In the genomic region with DNA sequence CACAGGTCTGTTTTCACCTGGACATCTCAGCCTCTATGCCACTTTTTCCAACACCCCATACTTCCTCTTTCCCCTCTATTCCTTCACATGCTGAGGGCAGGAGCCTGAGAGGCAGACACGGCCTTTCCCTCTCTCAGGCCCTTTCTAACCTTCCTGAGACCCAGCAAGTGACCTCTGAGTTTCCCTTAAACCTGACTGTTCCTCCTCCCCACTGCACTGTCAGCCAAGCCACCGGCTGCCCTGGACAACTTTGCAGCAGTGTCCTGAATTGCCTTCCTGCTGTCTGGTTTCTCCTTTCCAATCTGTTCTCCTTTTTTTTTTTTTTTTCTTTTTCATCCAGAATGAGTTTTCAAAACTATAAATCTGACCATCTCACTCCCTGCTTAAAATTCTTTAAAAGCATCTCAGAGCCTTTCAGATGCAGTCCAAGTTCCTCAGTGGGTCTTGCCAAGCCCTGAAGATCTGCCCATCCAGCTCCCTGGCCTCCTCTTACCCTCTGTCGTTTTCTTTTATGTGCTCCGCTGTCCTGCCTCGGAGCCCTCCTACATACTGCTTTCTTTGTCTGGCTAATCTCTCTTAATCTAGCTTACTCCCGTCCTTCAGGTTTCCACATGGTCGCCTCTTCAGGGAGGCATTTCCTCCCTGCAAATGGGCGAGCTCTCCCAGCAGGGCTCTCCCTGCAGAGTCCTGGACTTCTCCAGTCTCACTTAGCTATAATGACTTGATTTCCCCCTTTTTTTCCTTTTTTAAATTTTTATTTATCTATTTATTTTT, we compare ENCODE assay signal across 16 cellular contexts. TPM values are rescaled to one million over a fixed set of nuclear protein-coding genes. Genes with fewer than 3 reads are reported as not detected.
"Had no signal": no experiment of that assay in that cellular context is flagged by ENCODE, and none has a peak within 500 bp of the region (broad histone marks: within the 10 kb centered on the region; RNA-seq: fewer than 3 reads in every experiment).

No MANE protein-coding gene starts in this region.

- DNase-seq: activated CD4-positive, alpha-beta T cell treated with anti-CD3 and anti-CD28 coated beads, Interleukin-2, amount 50 U/mL, for 4 hours; activated CD8-positive, alpha-beta memory T cell treated with anti-CD3 and anti-CD28 coated beads, Interleukin-2, amount 10 ng/mL, durations not matched to agents 7 days and 5 days; activated effector memory CD4-positive, alpha-beta T cell treated with Interleukin-2 at 50 U/mL for 16 hours; activated T-cell treated with anti-CD3 and anti-CD28 coated beads, Interleukin-2, amount 50 U/mL, for 24 hours; gastrocnemius medialis; heart right ventricle; pancreas; T-helper 2 cell had no signal

- H3K36me3 ChIP-seq: pancreas had no signal

- H3K4me1 Mint-ChIP-seq: activated CD8-positive, alpha-beta memory T cell treated with anti-CD3 and anti-CD28 coated beads, Interleukin-2, amount 10 ng/mL, durations not matched to agents 7 days and 5 days; memory B cell had no signal

- H3K27me3 Mint-ChIP-seq: activated CD8-positive, alpha-beta memory T cell treated with anti-CD3 and anti-CD28 coated beads, Interleukin-2, amount 10 ng/mL, durations not matched to agents 7 days and 5 days; activated T-cell treated with anti-CD3 and anti-CD28 coated beads, Interleukin-2, amount 50 U/mL, for 24 hours; memory B cell had no signal

- H3K4me3 ChIP-seq: gastrocnemius medialis, heart right ventricle, pancreas, right atrium auricular region, skin epidermis, tibial nerve had no signal

- H3K4me3 Mint-ChIP-seq: activated CD8-positive, alpha-beta memory T cell treated with anti-CD3 and anti-CD28 coated beads, Interleukin-2, amount 10 ng/mL, durations not matched to agents 7 days and 5 days; activated T-cell treated with anti-CD3 and anti-CD28 coated beads, Interleukin-2, amount 50 U/mL, for 24 hours; memory B cell had no signal

- H3K27ac ChIP-seq: gastrocnemius medialis, pancreas, right atrium auricular region, skin epidermis, tibial nerve had no signal

- H3K36me3 Mint-ChIP-seq: activated CD8-positive, alpha-beta memory T cell treated with anti-CD3 and anti-CD28 coated beads, Interleukin-2, amount 10 ng/mL, durations not matched to agents 7 days and 5 days had no signal

- H3K9me3 ChIP-seq: gastrocnemius medialis, heart right ventricle, pancreas, right atrium auricular region, tibial nerve had no signal

- H3K9me3 Mint-ChIP-seq: activated naive CD4-positive, alpha-beta T cell treated with anti-CD3 and anti-CD28 coated beads, Interleukin-2, amount 50 U/mL, for 72 hours; activated T-cell treated with anti-CD3 and anti-CD28 coated beads, Interleukin-2, amount 50 U/mL, for 24 hours; memory B cell had no signal

- ATAC-seq: activated CD4-positive, CD25-positive, alpha-beta regulatory T cell treated with anti-CD3 and anti-CD28 coated beads, Interleukin-2, amount 50 U/mL, for 24 hours; activated CD8-positive, alpha-beta memory T cell treated with anti-CD3 and anti-CD28 coated beads, Interleukin-2, amount 10 ng/mL, durations not matched to agents 7 days and 5 days; activated naive CD4-positive, alpha-beta T cell treated with anti-CD3 and anti-CD28 coated beads, Interleukin-2, amount 50 U/mL, for 72 hours; left lobe of liver; pancreas had no signal

- H3K27ac Mint-ChIP-seq: activated CD8-positive, alpha-beta memory T cell treated with anti-CD3 and anti-CD28 coated beads, Interleukin-2, amount 10 ng/mL, durations not matched to agents 7 days and 5 days; activated naive CD4-positive, alpha-beta T cell treated with anti-CD3 and anti-CD28 coated beads, Interleukin-2, amount 50 U/mL, for 72 hours; activated T-cell treated with anti-CD3 and anti-CD28 coated beads, Interleukin-2, amount 50 U/mL, for 24 hours; memory B cell had no signal

- H3K4me1 ChIP-seq: pancreas, right atrium auricular region, tibial nerve had no signal

RNA-seq across cellular contexts. Expression of gene SLC13A4, which starts 30.5 kb away (rescaled TPM):
- polyA plus RNA-seq: endothelial cell of umbilical vein had no signal

RNA-seq across cellular contexts. Expression of gene FAM180A, which starts 51.1 kb away (rescaled TPM):
- polyA plus RNA-seq: endothelial cell of umbilical vein had no signal
